1 cellular context compared by ENCODE assay signal in the genomic region with DNA sequence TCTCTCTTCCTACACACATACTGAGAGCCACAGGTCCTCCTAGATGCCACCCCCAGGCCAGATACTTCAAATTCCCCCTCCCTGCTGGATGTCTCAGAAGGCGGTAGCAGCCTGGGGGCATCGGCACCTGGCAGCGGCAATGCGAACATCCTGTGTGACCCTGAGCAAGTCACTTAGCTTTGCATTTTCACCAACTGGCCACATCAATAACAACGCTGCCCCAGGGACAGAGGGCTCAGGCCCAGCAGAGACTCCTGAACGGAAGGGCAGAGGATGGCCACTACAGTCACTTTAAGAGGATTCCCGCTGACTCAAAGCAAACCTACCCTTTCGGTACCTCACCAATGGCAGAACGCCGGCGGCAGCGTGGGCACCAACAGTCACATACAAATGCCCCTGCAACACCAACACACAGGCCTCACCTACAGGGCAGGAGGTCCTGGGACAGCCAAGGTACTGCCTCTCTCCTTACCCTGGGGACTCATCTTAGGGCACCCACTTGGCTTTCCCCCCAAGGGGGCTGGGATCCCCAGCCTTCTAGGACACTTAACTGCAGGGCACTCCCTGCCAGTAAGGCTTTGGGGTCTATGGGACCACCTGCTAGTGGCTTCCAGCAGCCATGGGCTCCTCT.
TF ChIP-seq lines count a peak whose summit lies in the region.

No MANE protein-coding gene starts in this region.

TF ChIP-seq in H1, 55 proteins besides CTCF, POLR2A, EP300 and RAD21 (continued from another document):
- no peak for TF ChIP-seq CREB1 (IDR thresholded peaks at IDR 0.05)
